In genomic region chr22:40486962-40487602, GRCh38 we compare ENCODE assay signal across 15 cellular contexts.
DNase-seq lines count a peak whose midpoint lies in the region; ATAC-seq and TF ChIP-seq lines count a peak whose summit lies in the region.
"Had no signal": no experiment of that assay in that cellular context is flagged by ENCODE, and none has a peak within 500 bp of the region (broad histone marks: within the 10 kb centered on the region; RNA-seq: fewer than 3 reads in every experiment).

No MANE protein-coding gene starts in this region.

- TF ChIP-seq CTCF in chondrocyte (IDR thresholded peaks at IDR 0.05) = no peak
- TF ChIP-seq CTCF in progenitor cell of endocrine pancreas (IDR thresholded peaks at IDR 0.05; ENCODE audit: unreplicated experiment) = no peak

- peak; percentile 87 for ATAC-seq in activated CD4-positive, alpha-beta T cell treated with anti-CD3 and anti-CD28 coated beads for 36 hours
- ATAC-seq in GM21529 (IDR thresholded peaks at IDR 0.05; ENCODE audit: unreplicated experiment) (no peak), GM19452 (IDR thresholded peaks at IDR 0.05; ENCODE audit: unreplicated experiment) (no peak)

- DNase-seq in activated CD4-positive, alpha-beta T cell treated with anti-CD3 and anti-CD28 coated beads for 36 hours = no peak
- DNase-seq in activated CD4-positive, alpha-beta T cell treated with anti-CD3 and anti-CD28 coated beads, Interleukin-2, amount 50 U/mL, for 48 hours = no peak
- DNase-seq in SK-N-MC (ENCODE audit: low read depth, low spot score) (no peak), chondrocyte (ENCODE audit: low spot score) (no peak), progenitor cell of endocrine pancreas (ENCODE audit: low spot score, unreplicated experiment) (no peak)
- DNase-seq: foreskin melanocyte; NCI-H1048; nephron progenitor cell; stimulated activated CD4-positive, alpha-beta T cell treated with anti-CD3 and anti-CD28 coated beads, Interleukin-2, amount 100 ng/mL, for 24 hours; thyroid gland had no signal

- H3K9me3 ChIP-seq in SK-N-MC (ENCODE audit: low read depth, low read length) = no peaks in the 10 kb centered on the region
- H3K9me3 ChIP-seq: thyroid gland had no signal

- peaks cover 38% of the 10 kb centered on the region for H3K4me1 Mint-ChIP-seq in activated CD4-positive, alpha-beta T cell treated with anti-CD3 and anti-CD28 coated beads for 36 hours
- H3K4me1 Mint-ChIP-seq in chondrocyte (ENCODE audit: low read depth) (peaks cover 60% of the 10 kb centered on the region), progenitor cell of endocrine pancreas (ENCODE audit: low read depth) (peaks cover 3% of the 10 kb centered on the region)
- peaks cover 43% of the 10 kb centered on the region for H3K4me1 Mint-ChIP-seq in stimulated activated naive CD8-positive, alpha-beta T cell treated with anti-CD3 and anti-CD28 coated beads, Interleukin-15, Interleukin-2, amounts not matched to agents 100 ng/mL and 50 ng/mL, for 24 hours (ENCODE audit: low read depth)

- CTCF ChIA-PET in activated CD4-positive, alpha-beta T cell treated with anti-CD3 and anti-CD28 coated beads for 36 hours (lab: Charles Lee) = interaction anchor here (0.5 to 4.1 kb wide), 17 partner anchors 10 to 508 kb away, joined by 3 to 64 read pairs (median 4); partner anchors contain the start of gene MRTFA

- H3K27ac Mint-ChIP-seq in activated CD4-positive, alpha-beta T cell treated with anti-CD3 and anti-CD28 coated beads for 36 hours = no peak overlapping the region
- H3K27ac Mint-ChIP-seq in chondrocyte (ENCODE audit: unreplicated experiment) = peak overlapping the region; percentile 85
- peak overlapping the region; percentile 38 for H3K27ac Mint-ChIP-seq in stimulated activated naive CD8-positive, alpha-beta T cell treated with anti-CD3 and anti-CD28 coated beads, Interleukin-15, Interleukin-2, amounts not matched to agents 100 ng/mL and 50 ng/mL, for 24 hours
- H3K27ac Mint-ChIP-seq in progenitor cell of endocrine pancreas = no peak overlapping the region
- H3K27ac Mint-ChIP-seq: WTC11 had no signal

- no peak overlapping the region for H3K4me3 Mint-ChIP-seq in activated CD4-positive, alpha-beta T cell treated with anti-CD3 and anti-CD28 coated beads for 36 hours
- H3K4me3 Mint-ChIP-seq in chondrocyte (ENCODE audit: unreplicated experiment) (no peak overlapping the region), progenitor cell of endocrine pancreas (ENCODE audit: low read depth) (no peak overlapping the region)
- no peak overlapping the region for H3K4me3 Mint-ChIP-seq in stimulated activated naive CD8-positive, alpha-beta T cell treated with anti-CD3 and anti-CD28 coated beads, Interleukin-15, Interleukin-2, amounts not matched to agents 100 ng/mL and 50 ng/mL, for 24 hours
- H3K4me3 Mint-ChIP-seq: nephron progenitor cell, WTC11 had no signal

- no peaks in the 10 kb centered on the region for H3K9me3 Mint-ChIP-seq in activated CD4-positive, alpha-beta T cell treated with anti-CD3 and anti-CD28 coated beads for 36 hours (ENCODE audit: low read depth)
- H3K9me3 Mint-ChIP-seq in chondrocyte (ENCODE audit: low read depth) (no peaks in the 10 kb centered on the region), progenitor cell of endocrine pancreas (ENCODE audit: low read depth) (no peaks in the 10 kb centered on the region)
- no peaks in the 10 kb centered on the region for H3K9me3 Mint-ChIP-seq in stimulated activated naive CD8-positive, alpha-beta T cell treated with anti-CD3 and anti-CD28 coated beads, Interleukin-15, Interleukin-2, amounts not matched to agents 100 ng/mL and 50 ng/mL, for 24 hours
- H3K9me3 Mint-ChIP-seq: WTC11 had no signal

- intact Hi-C loops in activated CD4-positive, alpha-beta T cell treated with anti-CD3 and anti-CD28 coated beads for 36 hours (cut with DNase I, micrococcal nuclease) = loop anchor here (1.0 kb wide), 2 partner anchors 50 to 159 kb away; no protein-coding TSS in a partner anchor

- no peaks in the 10 kb centered on the region for H3K27me3 Mint-ChIP-seq in activated CD4-positive, alpha-beta T cell treated with anti-CD3 and anti-CD28 coated beads for 36 hours
- H3K27me3 Mint-ChIP-seq in chondrocyte (ENCODE audit: low read depth) (no peaks in the 10 kb centered on the region), progenitor cell of endocrine pancreas (no peaks in the 10 kb centered on the region)
- H3K27me3 Mint-ChIP-seq in stimulated activated naive CD8-positive, alpha-beta T cell treated with anti-CD3 and anti-CD28 coated beads, Interleukin-15, Interleukin-2, amounts not matched to agents 100 ng/mL and 50 ng/mL, for 24 hours = no peaks in the 10 kb centered on the region

- no peaks in the 10 kb centered on the region for H3K36me3 Mint-ChIP-seq in activated CD4-positive, alpha-beta T cell treated with anti-CD3 and anti-CD28 coated beads for 36 hours (ENCODE audit: low read depth)
- peaks cover 1% of the 10 kb centered on the region for H3K36me3 Mint-ChIP-seq in chondrocyte (ENCODE audit: low read depth)
- peaks cover 8% of the 10 kb centered on the region for H3K36me3 Mint-ChIP-seq in stimulated activated naive CD8-positive, alpha-beta T cell treated with anti-CD3 and anti-CD28 coated beads, Interleukin-15, Interleukin-2, amounts not matched to agents 100 ng/mL and 50 ng/mL, for 24 hours (ENCODE audit: low read depth)
- H3K36me3 Mint-ChIP-seq in progenitor cell of endocrine pancreas (ENCODE audit: insufficient read depth) = peaks cover 6% of the 10 kb centered on the region

- H3K9ac ChIP-seq in SK-N-MC (ENCODE audit: insufficient read length) = no peak overlapping the region

- no peak overlapping the region for H3K4me3 ChIP-seq in SK-N-MC
- H3K4me3 ChIP-seq: GM12878, thyroid gland had no signal

- H3K27ac ChIP-seq in SK-N-MC = peak overlapping the region; percentile 84
- H3K27ac ChIP-seq: thyroid gland had no signal

- no peaks in the 10 kb centered on the region for H3K36me3 ChIP-seq in SK-N-MC (ENCODE audit: insufficient read depth, low read length)
- H3K36me3 ChIP-seq: thyroid gland had no signal

- POLR2A ChIA-PET in activated CD4-positive, alpha-beta T cell treated with anti-CD3 and anti-CD28 coated beads for 36 hours (lab: Charles Lee) = no interaction called here

Comparison
In these comparisons a context has a peak if more than half of its experiments do, and no peak if none do; other contexts are left out.
1. H3K27ac Mint-ChIP-seq: peak in chondrocyte (single experiment) and stimulated activated naive CD8-positive, alpha-beta T cell treated with anti-CD3 and anti-CD28 coated beads, Interleukin-15, Interleukin-2, amounts not matched to agents 100 ng/mL and 50 ng/mL, for 24 hours (single experiment); none in activated CD4-positive, alpha-beta T cell treated with anti-CD3 and anti-CD28 coated beads for 36 hours (single experiment) and progenitor cell of endocrine pancreas (single experiment).